Comparison of ENCODE assay signal across 8 cellular contexts in genomic region chr6:116010400-116011095, GRCh38. TPM values are rescaled to one million over a fixed set of nuclear protein-coding genes. Genes with fewer than 3 reads are reported as not detected.
DNase-seq lines count a peak whose midpoint lies in the region; ATAC-seq and TF ChIP-seq lines count a peak whose summit lies in the region.

No MANE protein-coding gene starts in this region.

- no peaks in the 10 kb centered on the region for H3K27me3 ChIP-seq in lung (ENCODE audit: control insufficient read depth, insufficient read depth)

- no peak overlapping the region for H3K27ac ChIP-seq in lung (ENCODE audit: low read depth in 1 of 2, low read length in 1 of 2)

- H3K4me3 ChIP-seq in lung: no peak overlapping the region

- peaks cover 0 to 16% of the 10 kb centered on the region in 2 donors for H3K4me1 ChIP-seq in lung (ENCODE audit: control insufficient read depth in 2 of 2, insufficient read depth in 2 of 2, low read length in 2 of 2)

- DNase-seq in A172 (ENCODE audit: low spot score): peak; percentile 65
- DNase-seq in NCI-H2196 (lab: John Stamatoyannopoulos, UW; ENCODE audit: unreplicated experiment): peak; percentile 69
- peak; percentile 37 for DNase-seq in activated CD4-positive, CD25-positive, alpha-beta regulatory T cell treated with anti-CD3 and anti-CD28 coated beads, Interleukin-2, amount 50 U/mL, for 72 hours
- DNase-seq in effector CD8-positive, alpha-beta T cell (lab: John Stamatoyannopoulos, UW): peak; percentile 7
- peak; percentile 65 for DNase-seq in lung (ENCODE audit: low spot score)
- DNase-seq in stimulated activated CD8-positive, alpha-beta memory T cell treated with anti-CD3 and anti-CD28 coated beads, Interleukin-7, amount 100 ng/mL, for 1 hour (ENCODE audit: low read depth in 2 of 2): peak; percentile 0 to 5

- H3K36me3 ChIP-seq in lung (ENCODE audit: control insufficient read depth in 2 of 2, insufficient read depth in 2 of 2, low read length in 2 of 2): no peaks in the 10 kb centered on the region

- ATAC-seq in HG02885 (IDR thresholded peaks at IDR 0.05; ENCODE audit: poor library complexity, unreplicated experiment) (peak; percentile 54), lung (ENCODE audit: insufficient read depth, low FRiP score) (peak; percentile 56)

- TF ChIP-seq CTCF in GM12874 (IDR thresholded peaks at IDR 0.05; ENCODE audit: insufficient read depth, low read depth, low read length) (peak; percentile 69), lung (IDR thresholded peaks at IDR 0.05; ENCODE audit: control extremely low read depth, extremely low read depth) (peak; percentile 53)

- H3K9me3 ChIP-seq in lung (ENCODE audit: control insufficient read depth in 2 of 2, insufficient read depth in 1 of 2, low read length in 1 of 2): no peaks in the 10 kb centered on the region

- WGBS in lung, 2 donors: 55 to 64% methylated on average over 5 of the region's 5 CpGs

RNA-seq across cellular contexts. Expression of gene FRK, which starts 50.1 kb away (rescaled TPM):
- total RNA-seq in A172 (2014; rRNA removed; shearing (Covaris generic)): 0.02 and 0.05 TPM in 2 replicates
- 10 to 100 TPM in 1 of 2 donors, 1 to 10 TPM in 1; 8.7 to 18.3 TPM for total RNA-seq in lung
- polyA plus RNA-seq in lung: 1 to 10 TPM; 1.2 to 1.4 TPM

Comparison
In these comparisons a context has a peak if more than half of its experiments do, and no peak if none do; other contexts are left out.
1. DNase-seq: peak in every context shown above with its lines; median percentile 69 in NCI-H2196; 65 in A172; 65 in lung; 37 in activated CD4-positive, CD25-positive, alpha-beta regulatory T cell treated with anti-CD3 and anti-CD28 coated beads, Interleukin-2, amount 50 U/mL, for 72 hours; 7 in effector CD8-positive, alpha-beta T cell; 2 in stimulated activated CD8-positive, alpha-beta memory T cell treated with anti-CD3 and anti-CD28 coated beads, Interleukin-7, amount 100 ng/mL, for 1 hour.